ENCODE assay signal across 18 cellular contexts in the genomic region with DNA sequence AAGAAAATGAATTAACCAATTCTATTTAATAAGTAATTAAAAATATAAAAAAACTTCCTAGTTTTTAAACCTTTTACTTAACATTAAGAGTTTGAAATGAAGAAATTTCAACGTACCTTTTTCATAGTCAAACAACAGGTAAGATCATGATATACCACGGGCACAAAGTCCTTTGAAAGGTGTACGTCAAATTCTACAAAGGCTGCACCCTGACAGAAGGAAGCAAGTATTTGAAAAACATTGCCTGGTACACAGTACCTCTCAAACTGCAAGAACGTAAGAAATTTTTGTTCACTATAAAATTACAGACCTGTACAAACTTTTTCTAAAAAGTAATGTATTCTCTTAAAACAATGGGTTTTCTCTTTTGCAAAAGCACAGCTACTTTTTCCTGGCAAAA. TPM values are rescaled to one million over a fixed set of nuclear protein-coding genes. Genes with fewer than 3 reads are reported as not detected.
DNase-seq lines count a peak whose midpoint lies in the region; ATAC-seq and TF ChIP-seq lines count a peak whose summit lies in the region.
"Had no signal": no experiment of that assay in that cellular context is flagged by ENCODE, and none has a peak within 500 bp of the region (broad histone marks: within the 10 kb centered on the region; RNA-seq: fewer than 3 reads in every experiment).

No MANE protein-coding gene starts in this region.

- POLR2A ChIA-PET in CD8-positive, alpha-beta memory T cell (lab: Charles Lee), result interaction anchor here (0.6 kb wide), 1 partner anchor 27 kb away, joined by 3 read pairs; no protein-coding TSS in a partner anchor

- H3K4me1 Mint-ChIP-seq in activated CD4-positive, alpha-beta T cell treated with anti-CD3 and anti-CD28 coated beads, Interleukin-2, amount 10 ng/mL, durations not matched to agents 24 days and 14 days, result peaks cover 27% of the 10 kb centered on the region
- H3K4me1 Mint-ChIP-seq in CD8-positive, alpha-beta memory T cell, result peaks cover 7 to 26% (median 21%) of the 10 kb centered on the region in 3 donors
- peaks cover 22% of the 10 kb centered on the region for H3K4me1 Mint-ChIP-seq in central memory CD8-positive, alpha-beta T cell
- H3K4me1 Mint-ChIP-seq: brain had no signal

- no peaks in the 10 kb centered on the region for H3K27me3 Mint-ChIP-seq in activated CD4-positive, alpha-beta T cell treated with anti-CD3 and anti-CD28 coated beads, Interleukin-2, amount 10 ng/mL, durations not matched to agents 24 days and 14 days
- H3K27me3 Mint-ChIP-seq in CD8-positive, alpha-beta memory T cell, result no peaks in the 10 kb centered on the region
- no peaks in the 10 kb centered on the region for H3K27me3 Mint-ChIP-seq in central memory CD8-positive, alpha-beta T cell
- H3K27me3 Mint-ChIP-seq: brain; stimulated activated naive CD8-positive, alpha-beta T cell treated with anti-CD3 and anti-CD28 coated beads, Interleukin-15, amount 100 ng/mL, for 72 hours had no signal

- no peak for TF ChIP-seq CTCF in neutrophil (IDR thresholded peaks at IDR 0.05)

- H3K9me3 ChIP-seq in CD8-positive, alpha-beta memory T cell (ENCODE audit: low read length), result no peaks in the 10 kb centered on the region
- H3K9me3 ChIP-seq in neutrophil, result no peaks in the 10 kb centered on the region
- H3K9me3 ChIP-seq: tibial artery had no signal

- peak overlapping the region; percentile 83 for H3K27ac Mint-ChIP-seq in activated CD4-positive, alpha-beta T cell treated with anti-CD3 and anti-CD28 coated beads, Interleukin-2, amount 10 ng/mL, durations not matched to agents 24 days and 14 days
- peak overlapping the region in 3 of 8 donors; percentile 11 to 58 (median 25) for H3K27ac Mint-ChIP-seq in CD8-positive, alpha-beta memory T cell
- peak overlapping the region; percentile 60 for H3K27ac Mint-ChIP-seq in central memory CD8-positive, alpha-beta T cell (ENCODE audit: low read depth)

- H3K36me3 Mint-ChIP-seq in activated CD4-positive, alpha-beta T cell treated with anti-CD3 and anti-CD28 coated beads, Interleukin-2, amount 10 ng/mL, durations not matched to agents 24 days and 14 days (ENCODE audit: low read depth), result peaks cover 51% of the 10 kb centered on the region
- H3K36me3 Mint-ChIP-seq in CD8-positive, alpha-beta memory T cell, result peaks cover 9 to 87% (median 23%) of the 10 kb centered on the region in 3 donors
- peaks cover 68% of the 10 kb centered on the region for H3K36me3 Mint-ChIP-seq in central memory CD8-positive, alpha-beta T cell (ENCODE audit: insufficient read depth)

- H3K4me1 ChIP-seq in CD8-positive, alpha-beta memory T cell (ENCODE audit: insufficient read depth, low read length), result peaks cover 11% of the 10 kb centered on the region
- peaks cover 41 to 47% of the 10 kb centered on the region in 2 experiments for H3K4me1 ChIP-seq in neutrophil (ENCODE audit: control insufficient read depth in 1 of 2, insufficient read depth in 1 of 2, low read depth in 1 of 2, low read length in 1 of 2)
- H3K4me1 ChIP-seq: tibial artery had no signal

- H3K4me3 ChIP-seq in CD8-positive, alpha-beta memory T cell (ENCODE audit: low read length), result peak overlapping the region; percentile 29
- peak overlapping the region; percentile 54 to 61 for H3K4me3 ChIP-seq in neutrophil (ENCODE audit: low read depth in 1 of 2, low read length in 1 of 2)
- H3K4me3 ChIP-seq: lung, tibial artery had no signal

- no peak overlapping the region for H3K27ac ChIP-seq in CD8-positive, alpha-beta memory T cell (ENCODE audit: low read depth, low read length)
- peak overlapping the region; percentile 97 for H3K27ac ChIP-seq in neutrophil
- H3K27ac ChIP-seq: tibial artery had no signal

- DNase-seq in activated CD4-positive, alpha-beta T cell treated with anti-CD3 and anti-CD28 coated beads, Interleukin-2, amount 10 ng/mL, durations not matched to agents 24 days and 14 days, result no peak
- no peak for DNase-seq in activated CD4-positive, alpha-beta T cell treated with anti-CD3 and anti-CD28 coated beads, Interleukin-2, amount 50 U/mL, for 1 hour
- no peak for DNase-seq in CD8-positive, alpha-beta memory T cell
- DNase-seq in central memory CD8-positive, alpha-beta T cell (ENCODE audit: low spot score in 2 of 2), result no peak
- DNase-seq in amniotic stem cell (lab: John Stamatoyannopoulos, UW) (no peak), NOMO-1 (lab: John Stamatoyannopoulos, UW; ENCODE audit: unreplicated experiment in 2 of 2) (no peak)
- DNase-seq: Calu3; effector CD8-positive, alpha-beta T cell; islet precursor cell; NCI-H1930; occipital lobe; stimulated activated CD4-positive, alpha-beta T cell treated with anti-CD3 and anti-CD28 coated beads, Interleukin-4, amount 100 ng/mL, for 24 hours; stimulated activated naive CD8-positive, alpha-beta T cell treated with anti-CD3 and anti-CD28 coated beads, Interleukin-15, amount 100 ng/mL, for 72 hours; tibial artery had no signal

- ATAC-seq in central memory CD8-positive, alpha-beta T cell (replicated peaks; ENCODE audit: extremely low read depth, poor library complexity, severe bottlenecking), result no peak
- ATAC-seq in HG03354 (IDR thresholded peaks at IDR 0.05; ENCODE audit: poor library complexity, severe bottlenecking, unreplicated experiment), result no peak

- intact Hi-C loops in activated CD4-positive, alpha-beta T cell treated with anti-CD3 and anti-CD28 coated beads, Interleukin-2, amount 10 ng/mL, durations not matched to agents 24 days and 14 days (cut with micrococcal nuclease), result no loop called here

- CTCF ChIA-PET in CD8-positive, alpha-beta memory T cell (lab: Charles Lee), result interaction anchor here (0.6 to 3.5 kb wide), 14 partner anchors 12 to 433 kb away, joined by 3 to 43 read pairs (median 3); no protein-coding TSS in a partner anchor

- no peaks in the 10 kb centered on the region for H3K9me3 Mint-ChIP-seq in activated CD4-positive, alpha-beta T cell treated with anti-CD3 and anti-CD28 coated beads, Interleukin-2, amount 10 ng/mL, durations not matched to agents 24 days and 14 days
- no peaks in the 10 kb centered on the region for H3K9me3 Mint-ChIP-seq in CD8-positive, alpha-beta memory T cell
- H3K9me3 Mint-ChIP-seq in central memory CD8-positive, alpha-beta T cell, result no peaks in the 10 kb centered on the region
- H3K9me3 Mint-ChIP-seq: brain; stimulated activated naive CD8-positive, alpha-beta T cell treated with anti-CD3 and anti-CD28 coated beads, Interleukin-15, amount 100 ng/mL, for 72 hours had no signal

- peak overlapping the region; percentile 67 for H3K4me3 Mint-ChIP-seq in activated CD4-positive, alpha-beta T cell treated with anti-CD3 and anti-CD28 coated beads, Interleukin-2, amount 10 ng/mL, durations not matched to agents 24 days and 14 days
- H3K4me3 Mint-ChIP-seq in CD8-positive, alpha-beta memory T cell, result no peak overlapping the region
- H3K4me3 Mint-ChIP-seq in central memory CD8-positive, alpha-beta T cell, result no peak overlapping the region
- H3K4me3 Mint-ChIP-seq: brain; stimulated activated naive CD8-positive, alpha-beta T cell treated with anti-CD3 and anti-CD28 coated beads, Interleukin-15, amount 100 ng/mL, for 72 hours had no signal

- H3K27me3 ChIP-seq in CD8-positive, alpha-beta memory T cell (ENCODE audit: insufficient read depth, low read length, poor library complexity, severe bottlenecking), result no peaks in the 10 kb centered on the region
- H3K27me3 ChIP-seq in neutrophil, result no peaks in the 10 kb centered on the region
- H3K27me3 ChIP-seq: tibial artery had no signal

- peaks cover 30% of the 10 kb centered on the region for H3K36me3 ChIP-seq in CD8-positive, alpha-beta memory T cell (ENCODE audit: insufficient read depth, low read length)
- peaks cover 76% of the 10 kb centered on the region for H3K36me3 ChIP-seq in neutrophil

RNA-seq across cellular contexts. Expression of a gene that starts 40.8 kb away (rescaled TPM):
- total RNA-seq in activated CD4-positive, alpha-beta T cell treated with anti-CD3 and anti-CD28 coated beads, Interleukin-2, amount 10 ng/mL, durations not matched to agents 24 days and 14 days, result 34.8 and 37.7 TPM in 2 replicates
- total RNA-seq in CD8-positive, alpha-beta memory T cell, result 10 to 100 TPM; 27.8 to 30.9 TPM
- polyA plus RNA-seq in CD8-positive, alpha-beta memory T cell, result 25.6 TPM
